ENCODE assay signal across 23 cellular contexts in genomic region chr9:76269789-76270188, GRCh38.
A peak's percentile ranks its signal among the peaks of the same experiment; 100 is the strongest.
DNase-seq lines count a peak whose midpoint lies in the region; ATAC-seq, FAIRE-seq and TF ChIP-seq lines count a peak whose summit lies in the region.
"Had no signal": no experiment of that assay in that cellular context is flagged by ENCODE, and none has a peak within 500 bp of the region (broad histone marks: within the 10 kb centered on the region; RNA-seq: fewer than 3 reads in every experiment).

No MANE protein-coding gene starts in this region.

- intact Hi-C loops in heart right ventricle (cut with DNase I) = no loop called here

- no peaks in the 10 kb centered on the region for H3K27me3 ChIP-seq in right atrium auricular region
- no peaks in the 10 kb centered on the region for H3K27me3 ChIP-seq in heart right ventricle
- no peaks in the 10 kb centered on the region for H3K27me3 ChIP-seq in bronchial epithelial cell (ENCODE audit: control insufficient read depth, insufficient read depth, low read length)
- no peaks in the 10 kb centered on the region for H3K27me3 ChIP-seq in small intestine (ENCODE audit: control insufficient read depth in 2 of 2, insufficient read depth in 2 of 2, low read length in 2 of 2)
- H3K27me3 ChIP-seq: cardiac muscle cell, gastrocnemius medialis had no signal

- H3K36me3 ChIP-seq in right atrium auricular region = no peaks in the 10 kb centered on the region
- no peaks in the 10 kb centered on the region for H3K36me3 ChIP-seq in heart right ventricle
- H3K36me3 ChIP-seq in bronchial epithelial cell (ENCODE audit: control insufficient read depth, insufficient read depth, low read length) = no peaks in the 10 kb centered on the region
- peaks cover 0 to 2% of the 10 kb centered on the region in 2 donors for H3K36me3 ChIP-seq in small intestine (ENCODE audit: control insufficient read depth in 2 of 2, insufficient read depth in 2 of 2, low read length in 2 of 2)
- H3K36me3 ChIP-seq: cardiac muscle cell, gastrocnemius medialis had no signal

- no peaks in the 10 kb centered on the region for H3K9me3 ChIP-seq in right atrium auricular region
- H3K9me3 ChIP-seq in heart right ventricle = peaks cover 0 to 5% (median 0%) of the 10 kb centered on the region in 11 donors
- H3K9me3 ChIP-seq in small intestine (ENCODE audit: control insufficient read depth, low read depth) = no peaks in the 10 kb centered on the region
- H3K9me3 ChIP-seq: gastrocnemius medialis, SK-N-SH had no signal

- FAIRE-seq in bronchial epithelial cell (lab: Jason Lieb, UNC) = no peak
- peak; percentile 27 for FAIRE-seq in islet of Langerhans (lab: Jason Lieb, UNC)
- FAIRE-seq in small intestine (lab: Jason Lieb, UNC) = no peak

- TF ChIP-seq CTCF in right atrium auricular region (IDR thresholded peaks at IDR 0.05) = no peak
- TF ChIP-seq CTCF in heart right ventricle (IDR thresholded peaks at IDR 0.05) = no peak
- TF ChIP-seq CTCF in bronchial epithelial cell (IDR thresholded peaks at IDR 0.05; ENCODE audit: insufficient read depth, low read length, severe bottlenecking) = no peak

- ATAC-seq in heart right ventricle = no peak
- ATAC-seq: gastrocnemius medialis, GM12878, GM23338, PC-3 had no signal

- 39 to 59% methylated on average over 2 of the region's 2 CpGs for WGBS in heart right ventricle, 2 donors
- 39 to 51% (median 47%) methylated on average over 2 of the region's 2 CpGs for WGBS in small intestine, 3 donors

- DNase-seq in right atrium auricular region (ENCODE audit: low spot score) = no peak
- DNase-seq in heart right ventricle = no peak
- peak; percentile 91 for DNase-seq in bronchial epithelial cell (ENCODE audit: low read depth)
- DNase-seq in stromal cell of bone marrow (ENCODE audit: low read depth) = peak; percentile 41
- no peak for DNase-seq in T-helper 9 cell
- no peak for DNase-seq in small intestine
- no peak for DNase-seq in NCI-H526 treated with DMSO at 0.1 percent for 48 hours (lab: John Stamatoyannopoulos, UW)
- DNase-seq: ACHN; activated CD4-positive, alpha-beta T cell treated with anti-CD3 and anti-CD28 coated beads, Interleukin-2, amount 50 U/mL, for 1 hour; activated naive CD4-positive, alpha-beta T cell treated with anti-CD3 and anti-CD28 coated beads, Interleukin-2, amount 10 ng/mL, durations not matched to agents 7 days and 5 days; CD8-positive, alpha-beta memory T cell; effector CD8-positive, alpha-beta T cell; gastrocnemius medialis; NCI-H187; NCI-H524; PC-3; SK-N-SH; stimulated activated CD4-positive, alpha-beta T cell treated with anti-CD3 and anti-CD28 coated beads, Interleukin-1b, Interleukin-23, amount 100 ng/mL, for 48 hours; substantia nigra had no signal

- H3K4me3 ChIP-seq in right atrium auricular region (no peak overlapping the region), heart right ventricle (no peak overlapping the region), bronchial epithelial cell (ENCODE audit: low read depth, low read length) (no peak overlapping the region), small intestine (ENCODE audit: low read depth in 1 of 2, low read length in 2 of 2) (no peak overlapping the region)
- H3K4me3 ChIP-seq: cardiac muscle cell, gastrocnemius medialis, GM12878, GM23338 had no signal

- H3K4me1 ChIP-seq in right atrium auricular region (peaks cover 0 to 7% of the 10 kb centered on the region in 2 donors), heart right ventricle (no peaks in the 10 kb centered on the region), small intestine (ENCODE audit: control insufficient read depth in 2 of 2, insufficient read depth in 1 of 2, low read depth in 1 of 2, low read length in 1 of 2) (no peaks in the 10 kb centered on the region)
- H3K4me1 ChIP-seq: gastrocnemius medialis had no signal

- H3K27ac ChIP-seq in right atrium auricular region (peak overlapping the region; percentile 3 to 4), heart right ventricle (peak overlapping the region in 2 of 10 donors; percentile 3 to 22), small intestine (ENCODE audit: low read depth in 1 of 2, low read length in 1 of 2) (no peak overlapping the region)
- H3K27ac ChIP-seq: cardiac muscle cell, gastrocnemius medialis had no signal

Comparison
In these comparisons a context has a peak if more than half of its experiments do, and no peak if none do; other contexts are left out.
1. DNase-seq: peak in bronchial epithelial cell (single experiment) and stromal cell of bone marrow (single experiment); none in right atrium auricular region (single experiment), heart right ventricle (0 of 2), T-helper 9 cell (single experiment), small intestine (single experiment) and NCI-H526 treated with DMSO at 0.1 percent for 48 hours (single experiment).
2. H3K27ac ChIP-seq: peak in right atrium auricular region (2 of 2); none in small intestine (0 of 2).